11 cellular contexts compared by ENCODE assay signal in genomic region chr22:28856095-28856455, GRCh38.
"Had no signal": no experiment of that assay in that cellular context is flagged by ENCODE, and none has a peak within 500 bp of the region (broad histone marks: within the 10 kb centered on the region; RNA-seq: fewer than 3 reads in every experiment).

No MANE protein-coding gene starts in this region.

- H3K4me3 ChIP-seq: esophagus squamous epithelium, gastroesophageal sphincter, lung, ovary, skin epidermis, thyroid gland had no signal

- FAIRE-seq: colon had no signal

- DNase-seq: activated CD8-positive, alpha-beta memory T cell treated with anti-CD3 and anti-CD28 coated beads, Interleukin-2, amount 50 U/mL, for 48 hours; activated naive CD4-positive, alpha-beta T cell; esophagus squamous epithelium; right cardiac atrium had no signal

- H3K27me3 ChIP-seq: esophagus squamous epithelium, gastroesophageal sphincter, neutrophil, ovary, thyroid gland had no signal

- H3K36me3 ChIP-seq: esophagus squamous epithelium, gastroesophageal sphincter, neutrophil, ovary, thyroid gland had no signal

- H3K4me1 ChIP-seq: esophagus squamous epithelium, thyroid gland had no signal

- H3K27ac ChIP-seq: esophagus squamous epithelium, gastroesophageal sphincter, neutrophil, ovary, skin epidermis, thyroid gland had no signal

- H3K9me3 ChIP-seq: esophagus squamous epithelium, gastroesophageal sphincter, neutrophil, ovary, thyroid gland had no signal
